ENCODE assay signal across 17 cellular contexts in genomic region chr17:4476512-4477070, GRCh38. TPM values are rescaled to one million over a fixed set of nuclear protein-coding genes. Genes with fewer than 3 reads are reported as not detected.
DNase-seq lines count a peak whose midpoint lies in the region; ATAC-seq, FAIRE-seq and TF ChIP-seq lines count a peak whose summit lies in the region.
"Had no signal": no experiment of that assay in that cellular context is flagged by ENCODE, and none has a peak within 500 bp of the region (broad histone marks: within the 10 kb centered on the region; RNA-seq: fewer than 3 reads in every experiment).

No MANE protein-coding gene starts in this region.

- no peak for ATAC-seq in left cardiac atrium
- no peak for ATAC-seq in CD4-positive, alpha-beta T cell (ENCODE audit: poor library complexity)
- ATAC-seq: gastrocnemius medialis had no signal

- no peak for FAIRE-seq in GM12891 (lab: Jason Lieb, UNC)

- no peak for TF ChIP-seq CTCF in left ventricle myocardium inferior (IDR thresholded peaks at IDR 0.05; ENCODE audit: borderline replicate concordance)
- no peak for TF ChIP-seq CTCF in GM10248 (IDR thresholded peaks at IDR 0.05; ENCODE audit: control extremely low read depth, extremely low read depth, low read depth, missing control alignments)
- no peak for TF ChIP-seq CTCF in CD4-positive, alpha-beta T cell (IDR thresholded peaks at IDR 0.05)

- H3K9ac ChIP-seq in duodenal mucosa (ENCODE audit: low read depth in 1 of 2, low read length in 2 of 2) (peak overlapping the region; percentile 26 to 54), mucosa of stomach (ENCODE audit: low read length) (peak overlapping the region; percentile 56)

- H3K27ac ChIP-seq in left ventricle myocardium inferior (replicated peaks) (peak overlapping the region; percentile 62), duodenal mucosa (ENCODE audit: low read depth, low read length) (peak overlapping the region; percentile 73)
- H3K27ac ChIP-seq in CD4-positive, alpha-beta T cell (ENCODE audit: low read depth, low read length) = no peak overlapping the region
- H3K27ac ChIP-seq: gastrocnemius medialis, SK-N-MC had no signal

- no peak for TF ChIP-seq POLR2A in GM12891 (IDR thresholded peaks at IDR 0.05; ENCODE audit: low read depth, low read length)

- H3K4me3 ChIP-seq in left ventricle myocardium inferior = no peak overlapping the region
- H3K4me3 ChIP-seq in duodenal mucosa (ENCODE audit: low read depth in 1 of 2, low read length in 2 of 2) = peak overlapping the region in 1 of 2 donors; percentile 29
- no peak overlapping the region for H3K4me3 ChIP-seq in mucosa of stomach (ENCODE audit: low read length)
- H3K4me3 ChIP-seq: gastrocnemius medialis, SK-N-MC had no signal

- no peaks in the 10 kb centered on the region for H3K9me3 ChIP-seq in left ventricle myocardium inferior (replicated peaks)
- no peaks in the 10 kb centered on the region for H3K9me3 ChIP-seq in duodenal mucosa (ENCODE audit: control insufficient read depth in 1 of 2, low read length in 2 of 2)
- no peaks in the 10 kb centered on the region for H3K9me3 ChIP-seq in mucosa of stomach (ENCODE audit: control insufficient read depth, low read length)
- H3K9me3 ChIP-seq in CD4-positive, alpha-beta T cell (ENCODE audit: control insufficient read depth, low read length) = no peaks in the 10 kb centered on the region
- H3K9me3 ChIP-seq: gastrocnemius medialis had no signal

- H3K27me3 ChIP-seq in left ventricle myocardium inferior (ENCODE audit: low read depth) (no peaks in the 10 kb centered on the region), duodenal mucosa (ENCODE audit: control insufficient read depth in 1 of 2, insufficient read depth in 2 of 2, low read length in 2 of 2) (no peaks in the 10 kb centered on the region), mucosa of stomach (ENCODE audit: control insufficient read depth, insufficient read depth, low read length) (no peaks in the 10 kb centered on the region)
- no peaks in the 10 kb centered on the region for H3K27me3 ChIP-seq in CD4-positive, alpha-beta T cell (ENCODE audit: control insufficient read depth, insufficient read depth, low read length)
- H3K27me3 ChIP-seq: gastrocnemius medialis had no signal

- H3K4me3 Mint-ChIP-seq in CD4-positive, alpha-beta T cell = no peak overlapping the region
- H3K4me3 Mint-ChIP-seq: activated naive CD8-positive, alpha-beta T cell treated with anti-CD3 and anti-CD28 coated beads, Interleukin-2, amount 50 U/mL, for 24 hours; activated T-cell treated with anti-CD3 and anti-CD28 coated beads, Interleukin-2, amount 50 U/mL, for 72 hours; central memory CD8-positive, alpha-beta T cell had no signal

- POLR2A ChIA-PET in GM10248 (lab: Yijun Ruan, JAX) = no interaction called here
- POLR2A ChIA-PET in CD4-positive, alpha-beta T cell (lab: Charles Lee) = no interaction called here

- H3K27ac Mint-ChIP-seq in CD4-positive, alpha-beta T cell = no peak overlapping the region
- H3K27ac Mint-ChIP-seq: activated naive CD8-positive, alpha-beta T cell treated with anti-CD3 and anti-CD28 coated beads, Interleukin-2, amount 50 U/mL, for 24 hours; activated T-cell treated with anti-CD3 and anti-CD28 coated beads, Interleukin-2, amount 50 U/mL, for 72 hours had no signal

- no peaks in the 10 kb centered on the region for H3K9me3 Mint-ChIP-seq in CD4-positive, alpha-beta T cell
- H3K9me3 Mint-ChIP-seq: activated naive CD8-positive, alpha-beta T cell treated with anti-CD3 and anti-CD28 coated beads, Interleukin-2, amount 50 U/mL, for 24 hours; activated T-cell treated with anti-CD3 and anti-CD28 coated beads, Interleukin-2, amount 50 U/mL, for 72 hours; central memory CD8-positive, alpha-beta T cell had no signal

- peaks cover 15% of the 10 kb centered on the region for H3K4me1 Mint-ChIP-seq in CD4-positive, alpha-beta T cell (ENCODE audit: low read depth)

- CTCF ChIA-PET in GM10248 (lab: Yijun Ruan, JAX) = interaction anchor here (1.2 kb wide), 1 partner anchor 56 kb away, joined by 3 read pairs; no protein-coding TSS in a partner anchor
- CTCF ChIA-PET in CD4-positive, alpha-beta T cell (lab: Charles Lee) = no interaction called here

- DNase-seq in left ventricle myocardium inferior = no peak
- no peak for DNase-seq in left cardiac atrium
- no peak for DNase-seq in GM10248 (ENCODE audit: extremely low spot score)
- no peak for DNase-seq in CD4-positive, alpha-beta T cell
- no peak for DNase-seq in stimulated activated naive CD4-positive, alpha-beta T cell (lab: John Stamatoyannopoulos, UW)
- no peak for DNase-seq in GM12891 (ENCODE audit: insufficient read length, low spot score)
- DNase-seq: activated naive CD8-positive, alpha-beta T cell treated with anti-CD3 and anti-CD28 coated beads, Interleukin-2, amount 50 U/mL, for 24 hours; activated T-cell treated with anti-CD3 and anti-CD28 coated beads, Interleukin-2, amount 50 U/mL, for 72 hours; COR-L47; gastrocnemius medialis; GF-D8; substantia nigra had no signal

- H3K36me3 ChIP-seq in left ventricle myocardium inferior = no peaks in the 10 kb centered on the region
- H3K36me3 ChIP-seq in duodenal mucosa (ENCODE audit: control insufficient read depth in 1 of 2, insufficient read depth in 2 of 2, low read length in 2 of 2) = no peaks in the 10 kb centered on the region
- no peaks in the 10 kb centered on the region for H3K36me3 ChIP-seq in mucosa of stomach (ENCODE audit: control insufficient read depth, insufficient read depth, low read length)
- H3K36me3 ChIP-seq: gastrocnemius medialis had no signal

- H3K27me3 Mint-ChIP-seq in CD4-positive, alpha-beta T cell = no peaks in the 10 kb centered on the region
- H3K27me3 Mint-ChIP-seq: activated naive CD8-positive, alpha-beta T cell treated with anti-CD3 and anti-CD28 coated beads, Interleukin-2, amount 50 U/mL, for 24 hours; central memory CD8-positive, alpha-beta T cell had no signal

- H3K4me1 ChIP-seq in left ventricle myocardium inferior (peaks cover 52% of the 10 kb centered on the region), duodenal mucosa (ENCODE audit: control insufficient read depth in 1 of 2, insufficient read depth in 2 of 2, low read length in 2 of 2) (peaks cover 53 to 56% of the 10 kb centered on the region in 2 donors), mucosa of stomach (ENCODE audit: control insufficient read depth, insufficient read depth, low read length) (peaks cover 55% of the 10 kb centered on the region)

- no peaks in the 10 kb centered on the region for H3K36me3 Mint-ChIP-seq in CD4-positive, alpha-beta T cell (ENCODE audit: low read depth)

- intact Hi-C loops in left ventricle myocardium inferior (cut with micrococcal nuclease) = no loop called here
- intact Hi-C loops in left cardiac atrium (cut with DNase I) = no loop called here
- intact Hi-C loops in CD4-positive, alpha-beta T cell (cut with DNase I, micrococcal nuclease) = no loop called here

TF ChIP-seq in GM12891, 5 proteins besides CTCF, POLR2A, EP300 and RAD21:
- no peak for TF ChIP-seq SPI1 (IDR thresholded peaks at IDR 0.05; ENCODE audit: low read depth, low read length)
- TF ChIP-seq PAX5 (IDR thresholded peaks at IDR 0.05; ENCODE audit: insufficient read depth, low read length, severe bottlenecking) = no peak

RNA-seq across cellular contexts. Expression of gene SPNS2, which starts 22.1 kb away (rescaled TPM):
- total RNA-seq in left ventricle myocardium inferior (11.2 TPM), left cardiac atrium (10 to 100 TPM; 14.2 to 23.4 TPM)
- under 1 TPM; 0.33 to 0.53 TPM for total RNA-seq in CD4-positive, alpha-beta T cell
- polyA plus RNA-seq in GM12891 (2012; ENCODE audit: low read depth, missing spikeins) = 0.47 TPM
- polyA plus RNA-seq: AG04450 had no signal

RNA-seq across cellular contexts. Expression of gene SPNS3, which starts 42.9 kb away (rescaled TPM):
- total RNA-seq in left ventricle myocardium inferior = 1.7 TPM
- total RNA-seq in left cardiac atrium = under 1 TPM; 0.42 to 0.59 TPM
- total RNA-seq in CD4-positive, alpha-beta T cell = 1 to 10 TPM; 2.3 to 2.5 TPM
- polyA plus RNA-seq in GM12891 (2012; ENCODE audit: low read depth, missing spikeins) = 1.3 TPM
- total RNA-seq: gastrocnemius medialis had no signal
- polyA plus RNA-seq: AG04450 had no signal
